In the genomic region with DNA sequence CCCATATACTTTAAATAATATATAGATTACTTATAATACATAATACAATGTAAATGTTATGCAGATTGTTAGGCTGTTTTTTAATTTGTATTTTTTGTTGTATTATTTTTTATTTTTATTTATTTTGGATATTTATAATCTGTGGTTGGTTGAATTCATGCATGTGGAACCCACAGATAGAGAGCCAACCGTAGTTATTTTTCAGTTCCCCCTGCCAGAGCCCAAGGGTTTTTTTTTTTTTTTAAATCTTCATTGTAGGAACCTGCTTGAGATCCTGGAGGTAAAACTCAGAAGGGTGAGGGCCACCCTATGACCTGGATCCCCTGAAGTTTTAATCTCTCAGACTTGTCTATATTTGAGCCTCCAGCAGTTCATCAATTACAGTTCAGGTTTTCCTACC, we compare ENCODE assay signal across 17 cellular contexts.
DNase-seq lines count a peak whose midpoint lies in the region; ATAC-seq, FAIRE-seq and TF ChIP-seq lines count a peak whose summit lies in the region.
"Had no signal": no experiment of that assay in that cellular context is flagged by ENCODE, and none has a peak within 500 bp of the region (broad histone marks: within the 10 kb centered on the region; RNA-seq: fewer than 3 reads in every experiment).

No MANE protein-coding gene starts in this region.

- H3K4me2 ChIP-seq in GM12878 (ENCODE audit: control insufficient read depth, insufficient read depth): no peak overlapping the region

- H3K27ac ChIP-seq in GM12878 (ENCODE audit: control insufficient read depth, insufficient read depth) (no peak overlapping the region), substantia nigra (ENCODE audit: low read depth, low read length, poor library complexity, severe bottlenecking) (no peak overlapping the region)

- H3K4me1 ChIP-seq in GM12878 (ENCODE audit: control insufficient read depth, insufficient read depth, low read length): peaks cover 4% of the 10 kb centered on the region; the same call in 1 of the 2 replicates

- SMC1A ChIA-PET in GM12878 (lab: Charles Lee; ENCODE audit: uncharacterized antibody, unreplicated experiment): interaction anchor here (1.0 to 1.2 kb wide), 3 partner anchors 9 to 117 kb away, joined by 3 to 4 read pairs (median 3); no protein-coding TSS in a partner anchor

- no peak overlapping the region for H3K4me3 ChIP-seq in GM12878

- H4K20me1 ChIP-seq in GM12878 (ENCODE audit: control insufficient read depth, insufficient read depth): no peaks in the 10 kb centered on the region

- TF ChIP-seq RAD21 in GM12878 (IDR thresholded peaks at IDR 0.05; ENCODE audit: insufficient read depth, low read depth, low read length): no peak

- ATAC-seq in GM19438 (IDR thresholded peaks at IDR 0.05; ENCODE audit: low read depth, unreplicated experiment) (peak; percentile 62), HG02870 (IDR thresholded peaks at IDR 0.05; ENCODE audit: unreplicated experiment) (peak; percentile 60), GM12878 (peak; percentile 76), GM21381 (IDR thresholded peaks at IDR 0.05; ENCODE audit: unreplicated experiment) (no peak)

- H3K9ac ChIP-seq in GM12878 (ENCODE audit: control insufficient read depth, insufficient read depth, low read length): no peak overlapping the region

- in situ Hi-C loops in GM12878 (cut with MboI): no loop called here

- H3K79me2 ChIP-seq in GM12878 (ENCODE audit: control insufficient read depth, insufficient read depth, low read length): no peaks in the 10 kb centered on the region

- no peaks in the 10 kb centered on the region for H3K27me3 ChIP-seq in GM12878 (replicated peaks in 1 of 2; ENCODE audit: control insufficient read depth in 2 of 2, insufficient read depth in 2 of 2, low read length in 1 of 2)

- intact Hi-C loops in GM12878 (cut with micrococcal nuclease; ENCODE audit: unreplicated experiment): no loop called here

- TF ChIP-seq POLR2A in GM12891 (IDR thresholded peaks at IDR 0.05; ENCODE audit: low read depth, low read length) (no peak), GM12878 (IDR thresholded peaks at IDR 0.05; ENCODE audit: low read depth, low read length) (no peak)

- RAD21 ChIA-PET in GM12878 (lab: Charles Lee; ENCODE audit: unreplicated experiment): no interaction called here

- POLR2A ChIA-PET in GM12878 (lab: Charles Lee): no interaction called here

- no peak overlapping the region for H2AFZ ChIP-seq in GM12878 (ENCODE audit: control insufficient read depth, low read depth, low read length)

- no peak for FAIRE-seq in GM12891 (lab: Jason Lieb, UNC)
- FAIRE-seq in GM12878 (lab: Jason Lieb, UNC): no peak

- TF ChIP-seq EP300 in GM12878 (IDR thresholded peaks at IDR 0.05; ENCODE audit: borderline replicate concordance in 1 of 2, control insufficient read depth in 1 of 2, low read depth in 2 of 2, low read length in 2 of 2): no peak

- 0% methylated on average over 1 of the region's 1 CpG for WGBS in GM12878 (ENCODE audit: insufficient coverage, insufficient replicate concordance, low lambda C conversion rate, missing lambda C conversion rate)

- CTCF ChIA-PET in GM12878 (lab: Yijun Ruan, JAX): interaction anchor here (0.7 to 1.8 kb wide), 4 partner anchors 8 to 116 kb away, joined by 3 to 5 read pairs (median 4); no protein-coding TSS in a partner anchor

- BruUV-seq in GM12878 (replicated peaks; lab: Mats Ljungman, UMichigan): no TSS peak

- TF ChIP-seq CTCF in GM12878 (IDR thresholded peaks at IDR 0.05 in 2 of 3, conservative IDR thresholded peaks at IDR 0.05 in 1 of 3; ENCODE audit: control insufficient read depth in 2 of 3, extremely low read depth in 1 of 3, insufficient read depth in 1 of 3, low read depth in 3 of 3, low read length in 3 of 3): no peak

- H3K9me3 ChIP-seq in GM12878 (replicated peaks; ENCODE audit: control insufficient read depth, insufficient read depth, low read length): peaks cover 5% of the 10 kb centered on the region

- no peaks in the 10 kb centered on the region for H3K36me3 ChIP-seq in GM12878 (ENCODE audit: control insufficient read depth in 2 of 2, insufficient read depth in 2 of 2, low read length in 1 of 2)

- DNase-seq in GM12891 (ENCODE audit: insufficient read length, low spot score) (no peak), GM12878 (ENCODE audit: low read depth, low spot score) (no peak), inferior parietal cortex (ENCODE audit: extremely low spot score) (no peak), substantia nigra (lab: John Stamatoyannopoulos, UW) (no peak), NCI-H2107 (lab: John Stamatoyannopoulos, UW) (no peak)
- DNase-seq: Calu3; CD4-positive, alpha-beta T cell; HCEC 1CT; Karpas-422; MM.1S; NCI-H1930; NCI-H2171 treated with DMSO at 0.1 percent for 48 hours; NCI-H82; SHP77 treated with DMSO at 0.1 percent for 48 hours had no signal

TF ChIP-seq in GM12891, 5 proteins besides CTCF, POLR2A, EP300 and RAD21:
- TF ChIP-seq PAX5 (IDR thresholded peaks at IDR 0.05; ENCODE audit: insufficient read depth, low read length, severe bottlenecking) (peak; percentile 86), POLR2AphosphoS5 (IDR thresholded peaks at IDR 0.05; ENCODE audit: low read depth, low read length) (no peak), TAF1 (IDR thresholded peaks at IDR 0.05; ENCODE audit: low read depth, low read length) (no peak), POU2F2 (IDR thresholded peaks at IDR 0.05; ENCODE audit: low read depth, low read length) (no peak), SPI1 (IDR thresholded peaks at IDR 0.05; ENCODE audit: low read depth, low read length) (peak; percentile 82)

TF ChIP-seq in GM12878, 131 proteins besides CTCF, POLR2A, EP300 and RAD21 (continues in another document):
- TF ChIP-seq, protein P1, sequence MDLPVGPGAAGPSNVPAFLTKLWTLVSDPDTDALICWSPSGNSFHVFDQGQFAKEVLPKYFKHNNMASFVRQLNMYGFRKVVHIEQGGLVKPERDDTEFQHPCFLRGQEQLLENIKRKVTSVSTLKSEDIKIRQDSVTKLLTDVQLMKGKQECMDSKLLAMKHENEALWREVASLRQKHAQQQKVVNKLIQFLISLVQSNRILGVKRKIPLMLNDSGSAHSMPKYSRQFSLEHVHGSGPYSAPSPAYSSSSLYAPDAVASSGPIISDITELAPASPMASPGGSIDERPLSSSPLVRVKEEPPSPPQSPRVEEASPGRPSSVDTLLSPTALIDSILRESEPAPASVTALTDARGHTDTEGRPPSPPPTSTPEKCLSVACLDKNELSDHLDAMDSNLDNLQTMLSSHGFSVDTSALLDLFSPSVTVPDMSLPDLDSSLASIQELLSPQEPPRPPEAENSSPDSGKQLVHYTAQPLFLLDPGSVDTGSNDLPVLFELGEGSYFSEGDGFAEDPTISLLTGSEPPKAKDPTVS (IDR thresholded peaks at IDR 0.05; ENCODE audit: low read depth, low read length): no peak
- no peak for TF ChIP-seq ZNF207 (IDR thresholded peaks at IDR 0.05; ENCODE audit: borderline replicate concordance)
- TF ChIP-seq KLF5 (IDR thresholded peaks at IDR 0.05; ENCODE audit: partially characterized antibody): no peak
- peak; percentile 52; the same call in 1 of the 2 replicates for TF ChIP-seq RUNX3 (IDR thresholded peaks at IDR 0.05; ENCODE audit: low read length)
- TF ChIP-seq NR2C2 (IDR thresholded peaks at IDR 0.05; ENCODE audit: borderline replicate concordance, control insufficient read depth, insufficient read length, low read depth): no peak
- no peak for TF ChIP-seq CREB1 (IDR thresholded peaks at IDR 0.05; ENCODE audit: low read depth)
- no peak for TF ChIP-seq MTA3 (IDR thresholded peaks at IDR 0.05; ENCODE audit: borderline replicate concordance, low read length)
- no peak for TF ChIP-seq MYC (IDR thresholded peaks at IDR 0.05; ENCODE audit: insufficient read depth, insufficient read length, insufficient replicate concordance, low read length, severe bottlenecking)
- TF ChIP-seq SPI1 (IDR thresholded peaks at IDR 0.05; ENCODE audit: borderline replicate concordance, insufficient read depth, low read depth, low read length): peak; percentile 63; the same call in 1 of the 2 replicates
- TF ChIP-seq, protein P2, sequence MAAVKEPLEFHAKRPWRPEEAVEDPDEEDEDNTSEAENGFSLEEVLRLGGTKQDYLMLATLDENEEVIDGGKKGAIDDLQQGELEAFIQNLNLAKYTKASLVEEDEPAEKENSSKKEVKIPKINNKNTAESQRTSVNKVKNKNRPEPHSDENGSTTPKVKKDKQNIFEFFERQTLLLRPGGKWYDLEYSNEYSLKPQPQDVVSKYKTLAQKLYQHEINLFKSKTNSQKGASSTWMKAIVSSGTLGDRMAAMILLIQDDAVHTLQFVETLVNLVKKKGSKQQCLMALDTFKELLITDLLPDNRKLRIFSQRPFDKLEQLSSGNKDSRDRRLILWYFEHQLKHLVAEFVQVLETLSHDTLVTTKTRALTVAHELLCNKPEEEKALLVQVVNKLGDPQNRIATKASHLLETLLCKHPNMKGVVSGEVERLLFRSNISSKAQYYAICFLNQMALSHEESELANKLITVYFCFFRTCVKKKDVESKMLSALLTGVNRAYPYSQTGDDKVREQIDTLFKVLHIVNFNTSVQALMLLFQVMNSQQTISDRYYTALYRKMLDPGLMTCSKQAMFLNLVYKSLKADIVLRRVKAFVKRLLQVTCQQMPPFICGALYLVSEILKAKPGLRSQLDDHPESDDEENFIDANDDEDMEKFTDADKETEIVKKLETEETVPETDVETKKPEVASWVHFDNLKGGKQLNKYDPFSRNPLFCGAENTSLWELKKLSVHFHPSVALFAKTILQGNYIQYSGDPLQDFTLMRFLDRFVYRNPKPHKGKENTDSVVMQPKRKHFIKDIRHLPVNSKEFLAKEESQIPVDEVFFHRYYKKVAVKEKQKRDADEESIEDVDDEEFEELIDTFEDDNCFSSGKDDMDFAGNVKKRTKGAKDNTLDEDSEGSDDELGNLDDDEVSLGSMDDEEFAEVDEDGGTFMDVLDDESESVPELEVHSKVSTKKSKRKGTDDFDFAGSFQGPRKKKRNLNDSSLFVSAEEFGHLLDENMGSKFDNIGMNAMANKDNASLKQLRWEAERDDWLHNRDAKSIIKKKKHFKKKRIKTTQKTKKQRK (IDR thresholded peaks at IDR 0.05; ENCODE audit: low read depth, low read length): no peak
- TF ChIP-seq FOS (IDR thresholded peaks at IDR 0.05; ENCODE audit: borderline replicate concordance, extremely low read depth, insufficient read length): no peak
- no peak for TF ChIP-seq ZNF622 (IDR thresholded peaks at IDR 0.05)
- TF ChIP-seq NFYA (IDR thresholded peaks at IDR 0.05; ENCODE audit: borderline replicate concordance, low read depth, low read length): no peak
